ENCODE assay signal across 14 cellular contexts in genomic region chr15:90654233-90655124, GRCh38.
A peak's percentile ranks its signal among the peaks of the same experiment; 100 is the strongest.
DNase-seq lines count a peak whose midpoint lies in the region; ATAC-seq and TF ChIP-seq lines count a peak whose summit lies in the region.
"Had no signal": no experiment of that assay in that cellular context is flagged by ENCODE, and none has a peak within 500 bp of the region (broad histone marks: within the 10 kb centered on the region; RNA-seq: fewer than 3 reads in every experiment).

No MANE protein-coding gene starts in this region.

- CTCF ChIA-PET in PC-9 (lab: Charles Lee) = no interaction called here

- no peak overlapping the region for H3K27ac Mint-ChIP-seq in stimulated activated naive B cell treated with anti-CD40 and anti-IgM and Interleukin-4, amounts not matched to agents 10 μg/mL and 1 μg/mL and 100 μg/mL, for 72 hours
- H3K27ac Mint-ChIP-seq: CD8-positive, alpha-beta T cell; stimulated activated memory B cell treated with anti-CD40 and anti-IgM and Interleukin-4, amounts not matched to agents 10 μg/mL and 1 μg/mL and 100 μg/mL, for 72 hours had no signal

- no peaks in the 10 kb centered on the region for H3K79me2 ChIP-seq in PC-9 (ENCODE audit: low read depth)

- H2AFZ ChIP-seq in PC-9 = no peak overlapping the region

- peaks cover 22 to 38% of the 10 kb centered on the region in 2 donors for H3K27me3 Mint-ChIP-seq in stimulated activated naive B cell treated with anti-CD40 and anti-IgM and Interleukin-4, amounts not matched to agents 10 μg/mL and 1 μg/mL and 100 μg/mL, for 72 hours

- peak overlapping the region; percentile 5 to 19 for H3K4me3 Mint-ChIP-seq in stimulated activated naive B cell treated with anti-CD40 and anti-IgM and Interleukin-4, amounts not matched to agents 10 μg/mL and 1 μg/mL and 100 μg/mL, for 72 hours
- H3K4me3 Mint-ChIP-seq: CD8-positive, alpha-beta T cell; central memory CD8-positive, alpha-beta T cell; stimulated activated memory B cell treated with anti-CD40 and anti-IgM and Interleukin-4, amounts not matched to agents 10 μg/mL and 1 μg/mL and 100 μg/mL, for 72 hours had no signal

- no peaks in the 10 kb centered on the region for H3K9me3 Mint-ChIP-seq in stimulated activated naive B cell treated with anti-CD40 and anti-IgM and Interleukin-4, amounts not matched to agents 10 μg/mL and 1 μg/mL and 100 μg/mL, for 72 hours
- H3K9me3 Mint-ChIP-seq: CD8-positive, alpha-beta T cell; central memory CD8-positive, alpha-beta T cell; stimulated activated memory B cell treated with anti-CD40 and anti-IgM and Interleukin-4, amounts not matched to agents 10 μg/mL and 1 μg/mL and 100 μg/mL, for 72 hours had no signal

- H3K4me3 ChIP-seq in left ventricle myocardium inferior = no peak overlapping the region
- H3K4me3 ChIP-seq in PC-9 = no peak overlapping the region

- intact Hi-C loops in left ventricle myocardium superior (cut with micrococcal nuclease) = no loop called here
- intact Hi-C loops in left ventricle myocardium inferior (cut with micrococcal nuclease) = loop anchor here (5.0 kb wide), 1 partner anchor 38 kb away; no protein-coding TSS in a partner anchor
- intact Hi-C loops in PC-9 (cut with micrococcal nuclease; ENCODE audit: unreplicated experiment) = no loop called here

- H3K4me1 ChIP-seq in left ventricle myocardium inferior (peaks cover 12% of the 10 kb centered on the region), PC-9 (replicated peaks; ENCODE audit: insufficient read depth) (0 out of 2 replicates have a peak, but pooled peaks cover 4% of the 10 kb centered on the region)

- ATAC-seq in left ventricle myocardium superior = peak; percentile 23
- peak; percentile 54 to 56 for ATAC-seq in stimulated activated naive B cell treated with anti-CD40 and anti-IgM and Interleukin-4, amounts not matched to agents 10 μg/mL and 1 μg/mL and 100 μg/mL, for 72 hours (replicated peaks)
- ATAC-seq: CD8-positive, alpha-beta T cell; Panc1; stimulated activated memory B cell treated with anti-CD40 and anti-IgM and Interleukin-4, amounts not matched to agents 10 μg/mL and 1 μg/mL and 100 μg/mL, for 72 hours had no signal

- no peaks in the 10 kb centered on the region for H3K36me3 Mint-ChIP-seq in stimulated activated naive B cell treated with anti-CD40 and anti-IgM and Interleukin-4, amounts not matched to agents 10 μg/mL and 1 μg/mL and 100 μg/mL, for 72 hours
- H3K36me3 Mint-ChIP-seq: CD8-positive, alpha-beta T cell; stimulated activated memory B cell treated with anti-CD40 and anti-IgM and Interleukin-4, amounts not matched to agents 10 μg/mL and 1 μg/mL and 100 μg/mL, for 72 hours had no signal

- H3K27me3 ChIP-seq in left ventricle myocardium inferior (ENCODE audit: low read depth) = no peaks in the 10 kb centered on the region
- H3K27me3 ChIP-seq in PC-9 (ENCODE audit: insufficient read depth, low read depth) = no peaks in the 10 kb centered on the region

- no peak overlapping the region for H3K27ac ChIP-seq in left ventricle myocardium inferior (replicated peaks)
- H3K27ac ChIP-seq in PC-9 = no peak overlapping the region
- H3K27ac ChIP-seq: VCaP had no signal

- DNase-seq in left ventricle myocardium superior (no peak), left ventricle myocardium inferior (no peak), NOMO-1 (lab: John Stamatoyannopoulos, UW; ENCODE audit: unreplicated experiment in 2 of 2) (peak; percentile 27 to 42), kidney tubule cell (ENCODE audit: low spot score) (peak; percentile 35), GDM1 (lab: John Stamatoyannopoulos, UW) (no peak), AG20443 (ENCODE audit: low spot score) (no peak), PC-9 (no peak)
- no peak for DNase-seq in stimulated activated naive B cell treated with anti-CD40 and anti-IgM and Interleukin-4, amounts not matched to agents 10 μg/mL and 1 μg/mL and 100 μg/mL, for 72 hours
- DNase-seq: CD8-positive, alpha-beta T cell; H7 had no signal

- POLR2A ChIA-PET in PC-9 (lab: Charles Lee; ENCODE audit: unreplicated experiment) = no interaction called here

- TF ChIP-seq CTCF in left ventricle myocardium inferior (IDR thresholded peaks at IDR 0.05; ENCODE audit: borderline replicate concordance) (no peak), PC-9 (conservative IDR thresholded peaks at IDR 0.05) (no peak)

- H3K36me3 ChIP-seq in left ventricle myocardium inferior = no peaks in the 10 kb centered on the region
- H3K36me3 ChIP-seq in PC-9 (ENCODE audit: low read depth) = no peaks in the 10 kb centered on the region

- no TSS peak for BruUV-seq in PC-9 (replicated peaks; lab: Mats Ljungman, UMichigan)

- H3K9me2 ChIP-seq in PC-9 (ENCODE audit: insufficient read depth) = no peaks in the 10 kb centered on the region

- no peaks in the 10 kb centered on the region for H4K20me1 ChIP-seq in PC-9 (ENCODE audit: insufficient read depth)

- H3K9me3 ChIP-seq in left ventricle myocardium inferior (replicated peaks) (no peaks in the 10 kb centered on the region), PC-9 (ENCODE audit: insufficient read depth, low read depth) (no peaks in the 10 kb centered on the region)

- peaks cover 3% of the 10 kb centered on the region; the same call in 1 of the 2 replicates for H3F3A ChIP-seq in PC-9 (ENCODE audit: insufficient read depth, low read depth)

- H3K4me2 ChIP-seq in PC-9 = no peak overlapping the region

- H3K4me1 Mint-ChIP-seq in stimulated activated naive B cell treated with anti-CD40 and anti-IgM and Interleukin-4, amounts not matched to agents 10 μg/mL and 1 μg/mL and 100 μg/mL, for 72 hours = peaks cover 29 to 52% of the 10 kb centered on the region in 2 donors

Comparison
In these comparisons a context has a peak if more than half of its experiments do, and no peak if none do; other contexts are left out.
1. DNase-seq: peak in NOMO-1 (2 of 2) and kidney tubule cell (single experiment); none in left ventricle myocardium superior (single experiment), left ventricle myocardium inferior (single experiment), stimulated activated naive B cell treated with anti-CD40 and anti-IgM and Interleukin-4, amounts not matched to agents 10 μg/mL and 1 μg/mL and 100 μg/mL, for 72 hours (single experiment), GDM1 (single experiment), AG20443 (single experiment) and PC-9 (0 of 2).